ENCODE assay signal across 8 cellular contexts in genomic region chr6:31401403-31401802, GRCh38.
DNase-seq lines count a peak whose midpoint lies in the region; ATAC-seq lines count a peak whose summit lies in the region.

No MANE protein-coding gene starts in this region.

- CTCF ChIA-PET in activated naive CD4-positive, alpha-beta T cell treated with anti-CD3 and anti-CD28 coated beads, Interleukin-2, amount 10 ng/mL, durations not matched to agents 7 days and 5 days (lab: Charles Lee), result interaction anchor here (4.5 to 9.1 kb wide), 2 partner anchors 38 to 41 kb away, joined by 21 to 69 read pairs; no protein-coding TSS in a partner anchor

- H3K27ac Mint-ChIP-seq in activated naive CD4-positive, alpha-beta T cell treated with anti-CD3 and anti-CD28 coated beads, Interleukin-2, amount 10 ng/mL, durations not matched to agents 7 days and 5 days, result peak overlapping the region; percentile 89
- H3K27ac Mint-ChIP-seq in activated naive CD8-positive, alpha-beta T cell, result peak overlapping the region; percentile 12
- H3K27ac Mint-ChIP-seq in stimulated activated naive CD8-positive, alpha-beta T cell treated with anti-CD3 and anti-CD28 coated beads, Interleukin-15, amount 100 ng/mL, for 72 hours, result peak overlapping the region in 1 of 2 donors; percentile 80

- ATAC-seq in stimulated activated naive CD8-positive, alpha-beta T cell treated with anti-CD3 and anti-CD28 coated beads, Interleukin-15, amount 100 ng/mL, for 72 hours, result no peak

- peaks cover 13% of the 10 kb centered on the region for H3K36me3 Mint-ChIP-seq in activated naive CD4-positive, alpha-beta T cell treated with anti-CD3 and anti-CD28 coated beads, Interleukin-2, amount 10 ng/mL, durations not matched to agents 7 days and 5 days
- H3K36me3 Mint-ChIP-seq in activated naive CD8-positive, alpha-beta T cell, result no peaks in the 10 kb centered on the region

- no peak for DNase-seq in activated naive CD4-positive, alpha-beta T cell treated with anti-CD3 and anti-CD28 coated beads, Interleukin-2, amount 10 ng/mL, durations not matched to agents 7 days and 5 days
- DNase-seq in activated naive CD4-positive, alpha-beta T cell treated with Interleukin-2 at 50 U/mL for 16 hours, result no peak
- DNase-seq in hepatic stellate cell (ENCODE audit: low spot score), result peak; percentile 38
- DNase-seq in stimulated activated naive CD8-positive, alpha-beta T cell treated with anti-CD3 and anti-CD28 coated beads, Interleukin-15, amount 100 ng/mL, for 72 hours, result no peak
- DNase-seq in middle frontal gyrus (ENCODE audit: extremely low spot score, low spot score), result no peak
- no peak for DNase-seq in activated CD4-positive, CD25-positive, alpha-beta regulatory T cell (lab: John Stamatoyannopoulos, UW)
- DNase-seq in substantia nigra (lab: John Stamatoyannopoulos, UW), result no peak

- peak overlapping the region; percentile 79 for H3K4me3 Mint-ChIP-seq in activated naive CD4-positive, alpha-beta T cell treated with anti-CD3 and anti-CD28 coated beads, Interleukin-2, amount 10 ng/mL, durations not matched to agents 7 days and 5 days
- H3K4me3 Mint-ChIP-seq in activated naive CD8-positive, alpha-beta T cell, result peak overlapping the region; percentile 88
- peak overlapping the region; percentile 84 to 86 for H3K4me3 Mint-ChIP-seq in stimulated activated naive CD8-positive, alpha-beta T cell treated with anti-CD3 and anti-CD28 coated beads, Interleukin-15, amount 100 ng/mL, for 72 hours

- H3K4me1 Mint-ChIP-seq in activated naive CD4-positive, alpha-beta T cell treated with anti-CD3 and anti-CD28 coated beads, Interleukin-2, amount 10 ng/mL, durations not matched to agents 7 days and 5 days, result peaks cover 60% of the 10 kb centered on the region
- H3K4me1 Mint-ChIP-seq in activated naive CD8-positive, alpha-beta T cell (ENCODE audit: low read depth), result peaks cover 61% of the 10 kb centered on the region
- H3K4me1 Mint-ChIP-seq in stimulated activated naive CD8-positive, alpha-beta T cell treated with anti-CD3 and anti-CD28 coated beads, Interleukin-15, amount 100 ng/mL, for 72 hours, result peaks cover 70% of the 10 kb centered on the region

- H3K27me3 Mint-ChIP-seq in activated naive CD4-positive, alpha-beta T cell treated with anti-CD3 and anti-CD28 coated beads, Interleukin-2, amount 10 ng/mL, durations not matched to agents 7 days and 5 days, result peaks cover 13% of the 10 kb centered on the region
- no peaks in the 10 kb centered on the region for H3K27me3 Mint-ChIP-seq in activated naive CD8-positive, alpha-beta T cell
- no peaks in the 10 kb centered on the region for H3K27me3 Mint-ChIP-seq in stimulated activated naive CD8-positive, alpha-beta T cell treated with anti-CD3 and anti-CD28 coated beads, Interleukin-15, amount 100 ng/mL, for 72 hours

- no peaks in the 10 kb centered on the region for H3K9me3 Mint-ChIP-seq in activated naive CD4-positive, alpha-beta T cell treated with anti-CD3 and anti-CD28 coated beads, Interleukin-2, amount 10 ng/mL, durations not matched to agents 7 days and 5 days
- no peaks in the 10 kb centered on the region for H3K9me3 Mint-ChIP-seq in activated naive CD8-positive, alpha-beta T cell (ENCODE audit: low read depth)
- no peaks in the 10 kb centered on the region for H3K9me3 Mint-ChIP-seq in stimulated activated naive CD8-positive, alpha-beta T cell treated with anti-CD3 and anti-CD28 coated beads, Interleukin-15, amount 100 ng/mL, for 72 hours

- H3K27ac ChIP-seq in substantia nigra (ENCODE audit: low read depth, low read length, poor library complexity, severe bottlenecking), result no peak overlapping the region
